In genomic region chr1:210687582-210688279, GRCh38 we compare ENCODE assay signal across 15 cellular contexts.
A peak's percentile ranks its signal among the peaks of the same experiment; 100 is the strongest.
DNase-seq lines count a peak whose midpoint lies in the region; ATAC-seq, FAIRE-seq and TF ChIP-seq lines count a peak whose summit lies in the region.
"Had no signal": no experiment of that assay in that cellular context is flagged by ENCODE, and none has a peak within 500 bp of the region (broad histone marks: within the 10 kb centered on the region; RNA-seq: fewer than 3 reads in every experiment).

No MANE protein-coding gene starts in this region.

- intact Hi-C loops in activated CD8-positive, alpha-beta T cell treated with anti-CD3 and anti-CD28 coated beads for 36 hours (cut with micrococcal nuclease): no loop called here
- intact Hi-C loops in dorsolateral prefrontal cortex (cut with DNase I): no loop called here
- intact Hi-C loops in thyroid gland (cut with DNase I): no loop called here

- no peaks in the 10 kb centered on the region for H3K27me3 Mint-ChIP-seq in activated CD8-positive, alpha-beta T cell treated with anti-CD3 and anti-CD28 coated beads for 36 hours
- no peaks in the 10 kb centered on the region for H3K27me3 Mint-ChIP-seq in activated CD8-positive, alpha-beta T cell treated with anti-CD3 and anti-CD28 coated beads, Interleukin-2, amount 10 ng/mL, durations not matched to agents 7 days and 5 days (ENCODE audit: low read depth)
- no peaks in the 10 kb centered on the region for H3K27me3 Mint-ChIP-seq in stimulated activated memory B cell treated with anti-CD40 and anti-IgM and Interleukin-4, amounts not matched to agents 10 μg/mL and 1 μg/mL and 100 μg/mL, for 72 hours

- FAIRE-seq in HTR-8/SVneo (lab: Jason Lieb, UNC): no peak
- FAIRE-seq: GM12892 had no signal

- POLR2A ChIA-PET in activated CD8-positive, alpha-beta T cell treated with anti-CD3 and anti-CD28 coated beads for 36 hours (lab: Charles Lee): no interaction called here
- POLR2A ChIA-PET in activated CD8-positive, alpha-beta T cell treated with anti-CD3 and anti-CD28 coated beads, Interleukin-2, amount 10 ng/mL, durations not matched to agents 7 days and 5 days (lab: Charles Lee): no interaction called here

- TF ChIP-seq CTCF in activated CD8-positive, alpha-beta T cell treated with anti-CD3 and anti-CD28 coated beads for 36 hours (IDR thresholded peaks at IDR 0.05): no peak
- no peak for TF ChIP-seq CTCF in dorsolateral prefrontal cortex (IDR thresholded peaks at IDR 0.05 in 54 of 56, conservative IDR thresholded peaks at IDR 0.05 in 2 of 56; ENCODE audit: low read depth in 1 of 56, partially characterized antibody in 56 of 56)
- TF ChIP-seq CTCF in thyroid gland (IDR thresholded peaks at IDR 0.05): no peak

- no peak for TF ChIP-seq POLR2A in thyroid gland (IDR thresholded peaks at IDR 0.05)

- no peak for DNase-seq in activated CD8-positive, alpha-beta T cell treated with anti-CD3 and anti-CD28 coated beads for 36 hours
- no peak for DNase-seq in activated CD8-positive, alpha-beta T cell treated with anti-CD3 and anti-CD28 coated beads, Interleukin-2, amount 10 ng/mL, durations not matched to agents 7 days and 5 days
- DNase-seq in MV-4-11 (lab: John Stamatoyannopoulos, UW) (peak; percentile 32), dorsolateral prefrontal cortex (peak in 6 of 10 donors; percentile 45 to 73 (median 66)), thyroid gland (peak; percentile 58 to 66), HTR-8/SVneo (ENCODE audit: insufficient read length, low spot score) (no peak)
- DNase-seq: activated naive CD4-positive, alpha-beta T cell; brain microvascular endothelial cell; effector CD8-positive, alpha-beta T cell; mammary epithelial cell; NCI-H226; stimulated activated naive CD4-positive, alpha-beta T cell had no signal

- H3K4me1 Mint-ChIP-seq in activated CD8-positive, alpha-beta T cell treated with anti-CD3 and anti-CD28 coated beads for 36 hours (ENCODE audit: low read depth): peaks cover 19% of the 10 kb centered on the region
- peaks cover 19% of the 10 kb centered on the region for H3K4me1 Mint-ChIP-seq in activated CD8-positive, alpha-beta T cell treated with anti-CD3 and anti-CD28 coated beads, Interleukin-2, amount 10 ng/mL, durations not matched to agents 7 days and 5 days (ENCODE audit: low read depth)
- H3K4me1 Mint-ChIP-seq in stimulated activated memory B cell treated with anti-CD40 and anti-IgM and Interleukin-4, amounts not matched to agents 10 μg/mL and 1 μg/mL and 100 μg/mL, for 72 hours: peaks cover 22% of the 10 kb centered on the region

- CTCF ChIA-PET in activated CD8-positive, alpha-beta T cell treated with anti-CD3 and anti-CD28 coated beads for 36 hours (lab: Charles Lee): no interaction called here
- CTCF ChIA-PET in activated CD8-positive, alpha-beta T cell treated with anti-CD3 and anti-CD28 coated beads, Interleukin-2, amount 10 ng/mL, durations not matched to agents 7 days and 5 days (lab: Charles Lee): no interaction called here

- no peak overlapping the region for H3K27ac Mint-ChIP-seq in activated CD8-positive, alpha-beta T cell treated with anti-CD3 and anti-CD28 coated beads for 36 hours
- H3K27ac Mint-ChIP-seq in activated CD8-positive, alpha-beta T cell treated with anti-CD3 and anti-CD28 coated beads, Interleukin-2, amount 10 ng/mL, durations not matched to agents 7 days and 5 days: no peak overlapping the region
- no peak overlapping the region for H3K27ac Mint-ChIP-seq in stimulated activated memory B cell treated with anti-CD40 and anti-IgM and Interleukin-4, amounts not matched to agents 10 μg/mL and 1 μg/mL and 100 μg/mL, for 72 hours

- ATAC-seq in activated CD8-positive, alpha-beta T cell treated with anti-CD3 and anti-CD28 coated beads for 36 hours: peak; percentile 15
- no peak for ATAC-seq in activated CD8-positive, alpha-beta T cell treated with anti-CD3 and anti-CD28 coated beads, Interleukin-2, amount 10 ng/mL, durations not matched to agents 7 days and 5 days
- ATAC-seq in stimulated activated memory B cell treated with anti-CD40 and anti-IgM and Interleukin-4, amounts not matched to agents 10 μg/mL and 1 μg/mL and 100 μg/mL, for 72 hours: no peak
- ATAC-seq in GM18907 (IDR thresholded peaks at IDR 0.05; ENCODE audit: unreplicated experiment): no peak

- peaks cover 0 to 7% of the 10 kb centered on the region in 2 donors for H3K4me1 ChIP-seq in thyroid gland

- H3K27me3 ChIP-seq in dorsolateral prefrontal cortex: no peaks in the 10 kb centered on the region
- no peaks in the 10 kb centered on the region for H3K27me3 ChIP-seq in thyroid gland
- H3K27me3 ChIP-seq: brain microvascular endothelial cell had no signal

- WGBS in thyroid gland, 2 donors: 62 to 75% methylated on average over 7 of the region's 7 CpGs

- no peak overlapping the region for H3K4me3 ChIP-seq in dorsolateral prefrontal cortex
- H3K4me3 ChIP-seq in thyroid gland (replicated peaks in 1 of 3): no peak overlapping the region

- H3K27ac ChIP-seq in dorsolateral prefrontal cortex (peak overlapping the region in 36 of 59 donors; percentile 2 to 87 (median 58)), thyroid gland (no peak overlapping the region)
- H3K27ac ChIP-seq: brain microvascular endothelial cell had no signal

- no peak overlapping the region for H3K4me3 Mint-ChIP-seq in activated CD8-positive, alpha-beta T cell treated with anti-CD3 and anti-CD28 coated beads for 36 hours
- no peak overlapping the region for H3K4me3 Mint-ChIP-seq in activated CD8-positive, alpha-beta T cell treated with anti-CD3 and anti-CD28 coated beads, Interleukin-2, amount 10 ng/mL, durations not matched to agents 7 days and 5 days
- H3K4me3 Mint-ChIP-seq in stimulated activated memory B cell treated with anti-CD40 and anti-IgM and Interleukin-4, amounts not matched to agents 10 μg/mL and 1 μg/mL and 100 μg/mL, for 72 hours: no peak overlapping the region

- H3K36me3 Mint-ChIP-seq in activated CD8-positive, alpha-beta T cell treated with anti-CD3 and anti-CD28 coated beads for 36 hours (ENCODE audit: low read depth): no peaks in the 10 kb centered on the region
- H3K36me3 Mint-ChIP-seq in activated CD8-positive, alpha-beta T cell treated with anti-CD3 and anti-CD28 coated beads, Interleukin-2, amount 10 ng/mL, durations not matched to agents 7 days and 5 days (ENCODE audit: low read depth): no peaks in the 10 kb centered on the region
- H3K36me3 Mint-ChIP-seq in stimulated activated memory B cell treated with anti-CD40 and anti-IgM and Interleukin-4, amounts not matched to agents 10 μg/mL and 1 μg/mL and 100 μg/mL, for 72 hours: peaks cover 15% of the 10 kb centered on the region

- no peaks in the 10 kb centered on the region for H3K9me3 ChIP-seq in thyroid gland

- H3K36me3 ChIP-seq in thyroid gland: no peaks in the 10 kb centered on the region
- H3K36me3 ChIP-seq: brain microvascular endothelial cell had no signal

- no peaks in the 10 kb centered on the region for H3K9me3 Mint-ChIP-seq in activated CD8-positive, alpha-beta T cell treated with anti-CD3 and anti-CD28 coated beads for 36 hours
- no peaks in the 10 kb centered on the region for H3K9me3 Mint-ChIP-seq in activated CD8-positive, alpha-beta T cell treated with anti-CD3 and anti-CD28 coated beads, Interleukin-2, amount 10 ng/mL, durations not matched to agents 7 days and 5 days (ENCODE audit: insufficient read depth)
- H3K9me3 Mint-ChIP-seq in stimulated activated memory B cell treated with anti-CD40 and anti-IgM and Interleukin-4, amounts not matched to agents 10 μg/mL and 1 μg/mL and 100 μg/mL, for 72 hours: no peaks in the 10 kb centered on the region

Comparison
In these comparisons a context has a peak if more than half of its experiments do, and no peak if none do; other contexts are left out.
1. DNase-seq: peak in MV-4-11 (single experiment), dorsolateral prefrontal cortex (6 of 10) and thyroid gland (2 of 2); none in activated CD8-positive, alpha-beta T cell treated with anti-CD3 and anti-CD28 coated beads for 36 hours (single experiment), activated CD8-positive, alpha-beta T cell treated with anti-CD3 and anti-CD28 coated beads, Interleukin-2, amount 10 ng/mL, durations not matched to agents 7 days and 5 days (single experiment) and HTR-8/SVneo (single experiment).
2. H3K27ac ChIP-seq: peak in dorsolateral prefrontal cortex (36 of 59); none in thyroid gland (0 of 3).